14 cellular contexts compared by ENCODE assay signal in genomic region chr12:18810537-18811253, GRCh38.
DNase-seq lines count a peak whose midpoint lies in the region; TF ChIP-seq lines count a peak whose summit lies in the region.
"Had no signal": no experiment of that assay in that cellular context is flagged by ENCODE, and none has a peak within 500 bp of the region (broad histone marks: within the 10 kb centered on the region; RNA-seq: fewer than 3 reads in every experiment).

No MANE protein-coding gene starts in this region.

- H4K8ac ChIP-seq in H9 (replicated peaks; ENCODE audit: insufficient read length, low read depth, low read length): no peak overlapping the region

- WGBS in H9 (ENCODE audit: extremely low coverage, insufficient read length, low lambda C conversion rate): no CpG with 5 or more reads among the region's 10 CpGs

- no peak overlapping the region for H3K14ac ChIP-seq in H9 (ENCODE audit: insufficient read depth, low read length)

- no peak overlapping the region for H2AK5ac ChIP-seq in H9 (ENCODE audit: insufficient read length, low read length)

- no peak overlapping the region for H3K4me2 ChIP-seq in H9 (ENCODE audit: insufficient read depth, insufficient read length, low read length)

- no peaks in the 10 kb centered on the region for H3K9me3 ChIP-seq in H9 (ENCODE audit: control insufficient read depth, low read depth, low read length)

- H4K91ac ChIP-seq in H9 (ENCODE audit: insufficient read length, low read depth, low read length): no peak overlapping the region

- no peak overlapping the region for H3K23ac ChIP-seq in H9 (ENCODE audit: insufficient read length, low read depth, low read length)

- H3K79me1 ChIP-seq in H9 (ENCODE audit: insufficient read depth, low read depth, low read length, poor library complexity, severe bottlenecking): no peaks in the 10 kb centered on the region

- no peak overlapping the region for H2AFZ ChIP-seq in H9 (ENCODE audit: low read length)

- no peak overlapping the region for H3T11ph ChIP-seq in H9 (ENCODE audit: low read length)

- H2BK20ac ChIP-seq in H9 (ENCODE audit: low read depth, low read length, poor library complexity, severe bottlenecking): no peak overlapping the region

- H3K27me3 Mint-ChIP-seq in H9 (ENCODE audit: low read depth): no peaks in the 10 kb centered on the region

- no peaks in the 10 kb centered on the region for H3K23me2 ChIP-seq in H9 (ENCODE audit: insufficient read length, low read depth, low read length, poor library complexity, severe bottlenecking)

- no peak overlapping the region for H3K4me3 ChIP-seq in fibroblast of villous mesenchyme (ENCODE audit: low read depth, low read length)

- no peaks in the 10 kb centered on the region for H3K79me2 ChIP-seq in H9 (ENCODE audit: insufficient read depth, low read length)

- H3K9me3 Mint-ChIP-seq in H9: 0 out of 5 replicates have a peak, but pooled peaks cover 0 to 2% of the 10 kb centered on the region in 2 experiments

- no peak overlapping the region for H3K9ac ChIP-seq in H9 (ENCODE audit: extremely low read depth, insufficient read length, low read length)

- no peak overlapping the region for H3K4ac ChIP-seq in H9 (ENCODE audit: low read depth, low read length)

- no peak overlapping the region for H2BK15ac ChIP-seq in H9 (ENCODE audit: low read depth, low read length)

- no peak overlapping the region for H2BK12ac ChIP-seq in H9 (ENCODE audit: insufficient read length, low read depth, low read length)

- no peaks in the 10 kb centered on the region for H3K4me1 ChIP-seq in H9 (ENCODE audit: insufficient read depth, low read length)

- H2BK5ac ChIP-seq in H9 (ENCODE audit: insufficient read length, low read length): no peak overlapping the region

- peaks cover 0 to 3% (median 0%) of the 10 kb centered on the region in 3 experiments; a peak in 1 of 7 replicates for H3K36me3 Mint-ChIP-seq in H9 (ENCODE audit: insufficient read depth in 1 of 3, low read depth in 3 of 3)

- H3K56ac ChIP-seq in H9 (ENCODE audit: insufficient read length, low read depth, low read length): no peak overlapping the region

- DNase-seq in H9 (no peak), OCI-M1 (lab: John Stamatoyannopoulos, UW) (peak; percentile 10), fibroblast of villous mesenchyme (ENCODE audit: low read depth) (peak; percentile 62), renal cortical epithelial cell (ENCODE audit: low read depth) (peak; percentile 23), GM19238 (ENCODE audit: insufficient read length, low spot score) (no peak), NCI-H2227 (lab: John Stamatoyannopoulos, UW; ENCODE audit: unreplicated experiment) (no peak), NCI-H510A treated with DMSO at 0.1 percent for 48 hours (lab: John Stamatoyannopoulos, UW) (no peak)
- DNase-seq: DMS153, EL, HCEC 1CT, NCI-H1048, NCI-H2107, NCI-H345, NCI-H774 had no signal

- H3K27me3 ChIP-seq in H9 (ENCODE audit: insufficient read depth, low read length): no peaks in the 10 kb centered on the region

- H3K4me3 Mint-ChIP-seq in H9: no peak overlapping the region

- H4K20me1 ChIP-seq in H9 (ENCODE audit: control insufficient read depth, insufficient read depth, insufficient read length): no peaks in the 10 kb centered on the region

- no peak overlapping the region for H3K18ac ChIP-seq in H9 (ENCODE audit: insufficient read length, low read depth, low read length)

- H2BK120ac ChIP-seq in H9 (ENCODE audit: low read depth, low read length, poor library complexity, severe bottlenecking): no peak overlapping the region

- peaks cover 10 to 13% of the 10 kb centered on the region in 2 experiments for H3K4me1 Mint-ChIP-seq in H9

- H4K5ac ChIP-seq in H9 (ENCODE audit: insufficient read length, low read depth, low read length): no peak overlapping the region

- H3K27ac Mint-ChIP-seq in H9: peak overlapping the region in 2 of 3 experiments; percentile 14 to 30; a peak in 1 of 7 replicates

- H3K27ac ChIP-seq in H9 (ENCODE audit: insufficient read length, low read depth, low read length): no peak overlapping the region

- TF ChIP-seq CTCF in H9 (conservative IDR thresholded peaks at IDR 0.05): no peak
- no peak for TF ChIP-seq CTCF in fibroblast of villous mesenchyme (IDR thresholded peaks at IDR 0.05; ENCODE audit: insufficient read depth, low read depth, low read length)

Comparison
In these comparisons a context has a peak if more than half of its experiments do, and no peak if none do; other contexts are left out.
1. DNase-seq: peak in OCI-M1 (single experiment), fibroblast of villous mesenchyme (single experiment) and renal cortical epithelial cell (single experiment); none in H9 (single experiment), GM19238 (single experiment), NCI-H2227 (single experiment) and NCI-H510A treated with DMSO at 0.1 percent for 48 hours (single experiment).